In the genomic region with DNA sequence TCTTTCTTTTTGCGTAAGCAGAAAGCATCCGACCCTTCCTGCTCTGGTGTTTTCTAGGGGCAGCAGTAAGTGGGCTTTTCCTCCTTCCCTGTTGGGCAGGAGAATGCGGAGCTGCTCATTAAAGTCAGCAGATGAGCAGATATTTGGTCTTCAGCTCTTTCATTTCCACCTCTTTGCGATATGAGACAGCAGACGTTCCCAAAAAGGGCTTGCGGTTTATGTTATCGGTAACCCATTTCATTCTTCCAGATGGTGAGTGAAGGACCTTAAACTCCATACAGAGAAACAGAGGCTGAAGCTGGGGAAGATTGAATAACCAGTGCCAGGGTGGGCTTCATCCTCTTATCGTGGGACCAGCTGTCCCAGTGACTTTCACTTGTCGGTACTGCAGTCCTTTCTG, we compare ENCODE assay signal across 15 cellular contexts. TPM values are rescaled to one million over a fixed set of nuclear protein-coding genes. Genes with fewer than 3 reads are reported as not detected.
DNase-seq lines count a peak whose midpoint lies in the region; ATAC-seq and TF ChIP-seq lines count a peak whose summit lies in the region.
"Had no signal": no experiment of that assay in that cellular context is flagged by ENCODE, and none has a peak within 500 bp of the region (broad histone marks: within the 10 kb centered on the region; RNA-seq: fewer than 3 reads in every experiment).

No MANE protein-coding gene starts in this region.

- H3K79me1 ChIP-seq in mesenchymal stem cell (replicated peaks; ENCODE audit: low read length, poor library complexity, severe bottlenecking) = peaks cover 41% of the 10 kb centered on the region

- no peak overlapping the region for H3K9ac ChIP-seq in mesenchymal stem cell (ENCODE audit: low read length)
- H3K9ac ChIP-seq: BLaER1 treated with 17β-estradiol and CSF1 and Interleukin-3, amounts not matched to agents 10 nM and 100 nM had no signal

- TF ChIP-seq CTCF in dorsolateral prefrontal cortex (IDR thresholded peaks at IDR 0.05 in 54 of 56, conservative IDR thresholded peaks at IDR 0.05 in 2 of 56; ENCODE audit: low read depth in 1 of 56, partially characterized antibody in 56 of 56) (no peak), type B pancreatic cell (conservative IDR thresholded peaks at IDR 0.05) (no peak), CD14-positive monocyte (IDR thresholded peaks at IDR 0.05) (no peak)

- H3K14ac ChIP-seq in mesenchymal stem cell (ENCODE audit: low read length in 2 of 2) = no peak overlapping the region

- intact Hi-C loops in dorsolateral prefrontal cortex (cut with DNase I) = no loop called here
- intact Hi-C loops in CD14-positive monocyte (cut with micrococcal nuclease) = no loop called here

- ATAC-seq in GM18867 (IDR thresholded peaks at IDR 0.05; ENCODE audit: unreplicated experiment) = no peak
- ATAC-seq: left ventricle myocardium superior had no signal

- H3K27me3 Mint-ChIP-seq in type B pancreatic cell = peaks cover 3% of the 10 kb centered on the region
- H3K27me3 Mint-ChIP-seq in CD14-positive monocyte (ENCODE audit: low read depth in 3 of 3) = no peaks in the 10 kb centered on the region

- peak overlapping the region; percentile 76 for H3K4me3 Mint-ChIP-seq in type B pancreatic cell
- H3K4me3 Mint-ChIP-seq in CD14-positive monocyte = no peak overlapping the region
- H3K4me3 Mint-ChIP-seq: T-helper 1 cell treated with Interleukin-12 subunit alpha and Interleukin-12 subunit beta and Interleukin-4 antibody, amounts not matched to agents 30 μg/mL and 1 μg/mL, for 36 hours had no signal

- no peak overlapping the region for H4K8ac ChIP-seq in mesenchymal stem cell (ENCODE audit: low read length)

- H3K27ac ChIP-seq in dorsolateral prefrontal cortex (peak overlapping the region in 38 of 59 donors; percentile 3 to 86 (median 58)), mesenchymal stem cell (ENCODE audit: low read length, poor library complexity, severe bottlenecking) (peak overlapping the region; percentile 51)
- H3K27ac ChIP-seq: BLaER1 treated with 17β-estradiol and CSF1 and Interleukin-3, amounts not matched to agents 10 nM and 100 nM; upper lobe of left lung had no signal

- H3K4me3 ChIP-seq in dorsolateral prefrontal cortex (no peak overlapping the region), mesenchymal stem cell (ENCODE audit: insufficient read depth in 1 of 2, low read depth in 1 of 2, low read length in 2 of 2) (no peak overlapping the region)
- H3K4me3 ChIP-seq: BLaER1 treated with 17β-estradiol and CSF1 and Interleukin-3, amounts not matched to agents 10 nM and 100 nM; upper lobe of left lung had no signal

- H3K27me3 ChIP-seq in dorsolateral prefrontal cortex = no peaks in the 10 kb centered on the region
- no peaks in the 10 kb centered on the region for H3K27me3 ChIP-seq in mesenchymal stem cell (ENCODE audit: control insufficient read depth in 1 of 2, insufficient read depth in 1 of 2, low read length in 2 of 2)
- H3K27me3 ChIP-seq: BLaER1 treated with 17β-estradiol and CSF1 and Interleukin-3, amounts not matched to agents 10 nM and 100 nM; upper lobe of left lung had no signal

- no peaks in the 10 kb centered on the region for H3K9me3 ChIP-seq in mesenchymal stem cell (ENCODE audit: control insufficient read depth, low read length)
- H3K9me3 ChIP-seq: upper lobe of left lung had no signal

- peak overlapping the region in 1 of 2 experiments; percentile 21 for H3K18ac ChIP-seq in mesenchymal stem cell (ENCODE audit: low read depth in 1 of 2, low read length in 2 of 2)

- H3K36me3 ChIP-seq in mesenchymal stem cell (ENCODE audit: control insufficient read depth in 1 of 2, insufficient read depth in 2 of 2, low read depth in 1 of 2, low read length in 2 of 2) = peaks cover 0 to 9% of the 10 kb centered on the region in 2 experiments
- H3K36me3 ChIP-seq: upper lobe of left lung had no signal

- H3K4ac ChIP-seq in mesenchymal stem cell (ENCODE audit: low read depth in 1 of 2, low read length in 2 of 2) = no peak overlapping the region

- H3K27ac Mint-ChIP-seq in type B pancreatic cell (peak overlapping the region; percentile 96), CD14-positive monocyte (peak overlapping the region in 1 of 7 donors; percentile 10)
- H3K27ac Mint-ChIP-seq: T-helper 1 cell treated with Interleukin-12 subunit alpha and Interleukin-12 subunit beta and Interleukin-4 antibody, amounts not matched to agents 30 μg/mL and 1 μg/mL, for 36 hours had no signal

- 91% methylated on average over 9 of the region's 9 CpGs for WGBS in mesenchymal stem cell

- peak overlapping the region; percentile 38 for H3K4me2 ChIP-seq in mesenchymal stem cell (ENCODE audit: low read length, poor library complexity, severe bottlenecking)

- no peak overlapping the region for H2BK5ac ChIP-seq in mesenchymal stem cell (ENCODE audit: low read depth, low read length, poor library complexity, severe bottlenecking)

- H3K36me3 Mint-ChIP-seq in type B pancreatic cell = peaks cover 9% of the 10 kb centered on the region
- peaks cover 24 to 31% of the 10 kb centered on the region in 2 donors for H3K36me3 Mint-ChIP-seq in CD14-positive monocyte

- no peak overlapping the region for H4K91ac ChIP-seq in mesenchymal stem cell (ENCODE audit: low read length)

- H2AFZ ChIP-seq in mesenchymal stem cell (ENCODE audit: low read depth, low read length) = no peak overlapping the region

- no peak overlapping the region for H3K23ac ChIP-seq in mesenchymal stem cell (ENCODE audit: low read length in 2 of 2)

- no peak overlapping the region for H2BK15ac ChIP-seq in mesenchymal stem cell (ENCODE audit: low read depth, poor library complexity, severe bottlenecking)

- H3K9me3 Mint-ChIP-seq in type B pancreatic cell (no peaks in the 10 kb centered on the region), CD14-positive monocyte (peaks cover 0 to 6% (median 4%) of the 10 kb centered on the region in 7 donors)

- peak overlapping the region; percentile 65 for H2AK5ac ChIP-seq in mesenchymal stem cell (ENCODE audit: low read length, severe bottlenecking)

- no peak overlapping the region for H2BK12ac ChIP-seq in mesenchymal stem cell (ENCODE audit: low read length in 2 of 2)

- H3K4me1 Mint-ChIP-seq in type B pancreatic cell (ENCODE audit: unreplicated experiment) (peaks cover 55% of the 10 kb centered on the region), CD14-positive monocyte (peaks cover 49% of the 10 kb centered on the region)

- peaks cover 37% of the 10 kb centered on the region for H3K4me1 ChIP-seq in mesenchymal stem cell (ENCODE audit: control insufficient read depth, insufficient read depth, low read depth, low read length)

- no peak overlapping the region for H2BK120ac ChIP-seq in mesenchymal stem cell (ENCODE audit: low read depth, low read length)

- DNase-seq in DMS53 (lab: John Stamatoyannopoulos, UW) (peak; percentile 70), DMS53 treated with DMSO at 0.1 percent for 48 hours (lab: John Stamatoyannopoulos, UW; ENCODE audit: unreplicated experiment) (no peak), dorsolateral prefrontal cortex (no peak), mesenchymal stem cell (no peak), type B pancreatic cell (ENCODE audit: extremely low spot score, unreplicated experiment) (no peak), SIG-M5 (lab: John Stamatoyannopoulos, UW) (no peak), CD14-positive monocyte (ENCODE audit: low spot score) (no peak)
- DNase-seq: DMS153, left ventricle myocardium superior, NCI-H345, Right ventricle myocardium superior had no signal

RNA-seq across cellular contexts. Expression of gene KSR1, which starts 40.7 kb away (rescaled TPM):
- total RNA-seq in dorsolateral prefrontal cortex (100 to 1,000 TPM in 3 of 120 experiments, 10 to 100 TPM in 117; 44.7 to 102 (median 69.9) TPM), type B pancreatic cell (ENCODE audit: low replicate concordance) (57.8 and 74.0 TPM in 2 replicates)
- polyA plus RNA-seq in mesenchymal stem cell (2013, experiment 1 of 2) = 20.6 TPM
- polyA plus RNA-seq in mesenchymal stem cell (2013, experiment 2 of 2) = 20.0 TPM
- polyA plus RNA-seq in CD14-positive monocyte = 1 to 10 TPM; 1.2 to 4.2 TPM
